ENCODE assay signal across 9 cellular contexts in genomic region chr9:20997503-20998076, GRCh38. TPM values are rescaled to one million over a fixed set of nuclear protein-coding genes. Genes with fewer than 3 reads are reported as not detected.
DNase-seq lines count a peak whose midpoint lies in the region; ATAC-seq, FAIRE-seq and TF ChIP-seq lines count a peak whose summit lies in the region.
"Had no signal": no experiment of that assay in that cellular context is flagged by ENCODE, and none has a peak within 500 bp of the region (broad histone marks: within the 10 kb centered on the region; RNA-seq: fewer than 3 reads in every experiment).

No MANE protein-coding gene starts in this region.

- peak overlapping the region; percentile 94 for H3K27ac Mint-ChIP-seq in nephron progenitor cell

- no peaks in the 10 kb centered on the region for H3K9me2 ChIP-seq in Karpas-422 (replicated peaks; ENCODE audit: insufficient read depth, low read length)

- DNase-seq in Karpas-422 (peak; percentile 64), nephron progenitor cell (no peak), kidney (no peak), mucosa of gallbladder (ENCODE audit: low spot score) (no peak), amniotic stem cell (lab: John Stamatoyannopoulos, UW) (no peak), Right ventricle myocardium inferior (ENCODE audit: missing footprints) (no peak)

- no peak overlapping the region for H3K4me3 Mint-ChIP-seq in nephron progenitor cell

- peak overlapping the region; percentile 59 for H3K4me2 ChIP-seq in Karpas-422 (ENCODE audit: low read depth, low read length, poor library complexity, severe bottlenecking)

- ATAC-seq in GM19025 (IDR thresholded peaks at IDR 0.05; ENCODE audit: low read depth, unreplicated experiment) (peak; percentile 55), HG02588 (IDR thresholded peaks at IDR 0.05; ENCODE audit: unreplicated experiment) (peak; percentile 90), Right ventricle myocardium inferior (no peak)

- TF ChIP-seq CTCF in nephron progenitor cell (IDR thresholded peaks at IDR 0.05) (no peak), kidney (IDR thresholded peaks at IDR 0.05; ENCODE audit: borderline replicate concordance, extremely low read depth, insufficient read depth) (no peak)

- no peaks in the 10 kb centered on the region for H3K27me3 ChIP-seq in Karpas-422 (ENCODE audit: low read length)

- peaks cover 6% of the 10 kb centered on the region for H3K4me1 Mint-ChIP-seq in nephron progenitor cell

- H3K4me1 ChIP-seq in Karpas-422 (ENCODE audit: low read length): peaks cover 43% of the 10 kb centered on the region
- no peaks in the 10 kb centered on the region for H3K4me1 ChIP-seq in kidney (ENCODE audit: control insufficient read depth in 1 of 2, insufficient read depth in 1 of 2, low read depth in 1 of 2, low read length in 2 of 2)

- FAIRE-seq in kidney (lab: Jason Lieb, UNC): no peak

- peaks cover 23% of the 10 kb centered on the region for H3K9me3 Mint-ChIP-seq in nephron progenitor cell

- H3K36me3 Mint-ChIP-seq in nephron progenitor cell (ENCODE audit: low read depth): peaks cover 85% of the 10 kb centered on the region

- H3K27ac ChIP-seq in Karpas-422 (ENCODE audit: low read length): peak overlapping the region; percentile 77
- H3K27ac ChIP-seq in kidney (ENCODE audit: low read depth in 2 of 2, low read length in 2 of 2): no peak overlapping the region

- H3K9ac ChIP-seq in Karpas-422 (ENCODE audit: low read length) (no peak overlapping the region), kidney (ENCODE audit: low read length in 2 of 2) (no peak overlapping the region)

- H3K4me3 ChIP-seq in Karpas-422 (ENCODE audit: low read length) (no peak overlapping the region), kidney (ENCODE audit: low read length in 2 of 2) (no peak overlapping the region)
- H3K4me3 ChIP-seq: lung had no signal

- peaks cover 5% of the 10 kb centered on the region; the same call in 1 of the 2 replicates for H3K9me3 ChIP-seq in Karpas-422 (ENCODE audit: low read length)
- H3K9me3 ChIP-seq in kidney (ENCODE audit: control insufficient read depth in 1 of 2, low read length in 2 of 2): no peaks in the 10 kb centered on the region

- 0 out of 2 replicates have a peak overlapping the region, but pooled peaks have one; percentile 44 for H2AFZ ChIP-seq in Karpas-422 (ENCODE audit: low read length)

- intact Hi-C loops in kidney (cut with DNase I) (no loop called here), Right ventricle myocardium inferior (cut with DNase I) (no loop called here)

- H3K79me2 ChIP-seq in Karpas-422 (ENCODE audit: low read length): no peaks in the 10 kb centered on the region

- H3K27me3 Mint-ChIP-seq in nephron progenitor cell (ENCODE audit: low read depth, poor library complexity): no peaks in the 10 kb centered on the region

- no peaks in the 10 kb centered on the region; the same call in 1 of the 2 replicates for H3K36me3 ChIP-seq in Karpas-422 (ENCODE audit: insufficient read depth, low read length)
- H3K36me3 ChIP-seq in kidney (ENCODE audit: control insufficient read depth in 1 of 2, insufficient read depth in 2 of 2, low read length in 2 of 2): no peaks in the 10 kb centered on the region

- no peaks in the 10 kb centered on the region for H4K20me1 ChIP-seq in Karpas-422 (ENCODE audit: insufficient read depth, low read depth, low read length)

RNA-seq across cellular contexts. Expression of gene HACD4, which starts 33.9 kb away (rescaled TPM):
- 0.83 and 2.9 TPM in 2 replicates for total RNA-seq in Karpas-422 (2014; rRNA removed; shearing (Covaris generic); ENCODE audit: low replicate concordance)
- total RNA-seq in kidney (2.9 TPM), mucosa of gallbladder (2.8 TPM), Right ventricle myocardium inferior (1.1 TPM)
- polyA plus RNA-seq in kidney (ENCODE audit: insufficient read depth, low read depth, low replicate concordance): 1.3 TPM
